In the genomic region with DNA sequence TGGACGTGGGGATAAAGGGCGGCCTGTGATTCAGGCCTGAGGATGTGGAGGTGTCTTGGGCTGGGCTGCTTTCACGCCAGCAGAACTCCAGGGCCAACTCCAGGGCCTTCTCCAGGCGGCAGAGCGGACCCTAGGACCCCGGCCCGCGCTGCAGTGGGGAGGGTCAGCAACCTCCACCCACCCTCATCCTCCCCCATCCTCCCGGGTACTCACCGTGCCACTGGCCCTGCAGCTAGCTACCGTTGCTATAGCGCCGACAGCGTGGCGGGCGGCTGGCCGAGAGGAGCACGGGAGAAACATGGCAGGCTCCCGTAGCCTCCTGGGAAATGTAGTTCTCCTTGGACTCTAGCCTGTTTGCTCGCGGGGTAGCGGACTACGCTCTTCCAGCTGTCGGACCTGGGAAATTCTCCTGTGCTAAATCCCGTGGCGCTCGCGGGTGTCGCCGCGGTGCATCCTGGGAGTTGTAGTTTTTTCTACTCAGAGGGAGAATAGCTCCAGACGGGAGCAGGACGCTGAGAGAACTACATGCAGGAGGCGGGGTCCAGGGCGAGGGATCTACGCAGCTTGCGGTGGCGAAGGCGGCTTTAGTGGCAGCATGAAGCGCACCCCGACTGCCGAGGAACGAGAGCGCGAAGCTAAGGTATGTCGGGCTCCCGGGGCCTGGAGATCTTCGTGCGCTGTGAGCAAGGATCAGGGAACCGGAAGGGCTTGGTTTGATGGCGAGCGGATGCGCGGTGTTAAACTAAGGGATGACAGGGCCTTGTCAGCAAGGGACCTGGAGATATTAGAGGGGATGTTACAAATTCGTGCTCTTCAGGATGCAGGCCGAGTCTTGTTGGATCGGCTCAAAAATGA, we compare ENCODE assay signal across 1 cellular context.
TF ChIP-seq lines count a peak whose summit lies in the region.

Gene FTO, plus strand, starts transcription at position 567 of the 855 bp plus-strand sequence.
Gene RPGRIP1L, minus strand, starts transcription at position 270 of the 855 bp plus-strand sequence. CDS start 3,136 bp downstream, outside the sequence.

TF ChIP-seq in HepG2, 621 proteins besides CTCF, POLR2A, EP300 and RAD21 (continued from another document and continues in another):
- TF ChIP-seq, protein P1, sequence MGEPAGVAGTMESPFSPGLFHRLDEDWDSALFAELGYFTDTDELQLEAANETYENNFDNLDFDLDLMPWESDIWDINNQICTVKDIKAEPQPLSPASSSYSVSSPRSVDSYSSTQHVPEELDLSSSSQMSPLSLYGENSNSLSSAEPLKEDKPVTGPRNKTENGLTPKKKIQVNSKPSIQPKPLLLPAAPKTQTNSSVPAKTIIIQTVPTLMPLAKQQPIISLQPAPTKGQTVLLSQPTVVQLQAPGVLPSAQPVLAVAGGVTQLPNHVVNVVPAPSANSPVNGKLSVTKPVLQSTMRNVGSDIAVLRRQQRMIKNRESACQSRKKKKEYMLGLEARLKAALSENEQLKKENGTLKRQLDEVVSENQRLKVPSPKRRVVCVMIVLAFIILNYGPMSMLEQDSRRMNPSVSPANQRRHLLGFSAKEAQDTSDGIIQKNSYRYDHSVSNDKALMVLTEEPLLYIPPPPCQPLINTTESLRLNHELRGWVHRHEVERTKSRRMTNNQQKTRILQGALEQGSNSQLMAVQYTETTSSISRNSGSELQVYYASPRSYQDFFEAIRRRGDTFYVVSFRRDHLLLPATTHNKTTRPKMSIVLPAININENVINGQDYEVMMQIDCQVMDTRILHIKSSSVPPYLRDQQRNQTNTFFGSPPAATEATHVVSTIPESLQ (CRISPR knock-in tag; conservative IDR thresholded peaks at IDR 0.05) = peak; percentile 91
- TF ChIP-seq ZNF546 (CRISPR knock-in tag; conservative IDR thresholded peaks at IDR 0.05) = peak; percentile 73; the same call in 1 of the 2 replicates
- TF ChIP-seq SALL1 (CRISPR knock-in tag; IDR thresholded peaks at IDR 0.05) = peak; percentile 89
- 0 out of 2 replicates have a peak, but pooled peaks have one; percentile 23 for TF ChIP-seq MATR3 (CRISPR knock-in tag; IDR thresholded peaks at IDR 0.05)
- 0 out of 2 replicates have a peak, but pooled peaks have one; percentile 62 for TF ChIP-seq IRX3 (CRISPR knock-in tag; IDR thresholded peaks at IDR 0.05; ENCODE audit: borderline replicate concordance, low read depth)
- TF ChIP-seq, protein P2, sequence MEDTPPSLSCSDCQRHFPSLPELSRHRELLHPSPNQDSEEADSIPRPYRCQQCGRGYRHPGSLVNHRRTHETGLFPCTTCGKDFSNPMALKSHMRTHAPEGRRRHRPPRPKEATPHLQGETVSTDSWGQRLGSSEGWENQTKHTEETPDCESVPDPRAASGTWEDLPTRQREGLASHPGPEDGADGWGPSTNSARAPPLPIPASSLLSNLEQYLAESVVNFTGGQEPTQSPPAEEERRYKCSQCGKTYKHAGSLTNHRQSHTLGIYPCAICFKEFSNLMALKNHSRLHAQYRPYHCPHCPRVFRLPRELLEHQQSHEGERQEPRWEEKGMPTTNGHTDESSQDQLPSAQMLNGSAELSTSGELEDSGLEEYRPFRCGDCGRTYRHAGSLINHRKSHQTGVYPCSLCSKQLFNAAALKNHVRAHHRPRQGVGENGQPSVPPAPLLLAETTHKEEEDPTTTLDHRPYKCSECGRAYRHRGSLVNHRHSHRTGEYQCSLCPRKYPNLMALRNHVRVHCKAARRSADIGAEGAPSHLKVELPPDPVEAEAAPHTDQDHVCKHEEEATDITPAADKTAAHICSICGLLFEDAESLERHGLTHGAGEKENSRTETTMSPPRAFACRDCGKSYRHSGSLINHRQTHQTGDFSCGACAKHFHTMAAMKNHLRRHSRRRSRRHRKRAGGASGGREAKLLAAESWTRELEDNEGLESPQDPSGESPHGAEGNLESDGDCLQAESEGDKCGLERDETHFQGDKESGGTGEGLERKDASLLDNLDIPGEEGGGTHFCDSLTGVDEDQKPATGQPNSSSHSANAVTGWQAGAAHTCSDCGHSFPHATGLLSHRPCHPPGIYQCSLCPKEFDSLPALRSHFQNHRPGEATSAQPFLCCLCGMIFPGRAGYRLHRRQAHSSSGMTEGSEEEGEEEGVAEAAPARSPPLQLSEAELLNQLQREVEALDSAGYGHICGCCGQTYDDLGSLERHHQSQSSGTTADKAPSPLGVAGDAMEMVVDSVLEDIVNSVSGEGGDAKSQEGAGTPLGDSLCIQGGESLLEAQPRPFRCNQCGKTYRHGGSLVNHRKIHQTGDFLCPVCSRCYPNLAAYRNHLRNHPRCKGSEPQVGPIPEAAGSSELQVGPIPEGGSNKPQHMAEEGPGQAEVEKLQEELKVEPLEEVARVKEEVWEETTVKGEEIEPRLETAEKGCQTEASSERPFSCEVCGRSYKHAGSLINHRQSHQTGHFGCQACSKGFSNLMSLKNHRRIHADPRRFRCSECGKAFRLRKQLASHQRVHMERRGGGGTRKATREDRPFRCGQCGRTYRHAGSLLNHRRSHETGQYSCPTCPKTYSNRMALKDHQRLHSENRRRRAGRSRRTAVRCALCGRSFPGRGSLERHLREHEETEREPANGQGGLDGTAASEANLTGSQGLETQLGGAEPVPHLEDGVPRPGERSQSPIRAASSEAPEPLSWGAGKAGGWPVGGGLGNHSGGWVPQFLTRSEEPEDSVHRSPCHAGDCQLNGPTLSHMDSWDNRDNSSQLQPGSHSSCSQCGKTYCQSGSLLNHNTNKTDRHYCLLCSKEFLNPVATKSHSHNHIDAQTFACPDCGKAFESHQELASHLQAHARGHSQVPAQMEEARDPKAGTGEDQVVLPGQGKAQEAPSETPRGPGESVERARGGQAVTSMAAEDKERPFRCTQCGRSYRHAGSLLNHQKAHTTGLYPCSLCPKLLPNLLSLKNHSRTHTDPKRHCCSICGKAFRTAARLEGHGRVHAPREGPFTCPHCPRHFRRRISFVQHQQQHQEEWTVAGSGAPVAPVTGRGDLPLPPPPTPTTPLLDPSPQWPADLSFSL (CRISPR knock-in tag; IDR thresholded peaks at IDR 0.05) = no peak
- TF ChIP-seq ZNF224 (CRISPR knock-in tag; IDR thresholded peaks at IDR 0.05) = peak; percentile 89; the same call in 1 of the 2 replicates
- peak; percentile 84; the same call in 1 of the 2 replicates for TF ChIP-seq MTF2 (CRISPR knock-in tag; IDR thresholded peaks at IDR 0.05; ENCODE audit: borderline replicate concordance)
- no peak for TF ChIP-seq ZEB1 (IDR thresholded peaks at IDR 0.05; ENCODE audit: insufficient replicate concordance, low read depth)
- TF ChIP-seq, protein P3, sequence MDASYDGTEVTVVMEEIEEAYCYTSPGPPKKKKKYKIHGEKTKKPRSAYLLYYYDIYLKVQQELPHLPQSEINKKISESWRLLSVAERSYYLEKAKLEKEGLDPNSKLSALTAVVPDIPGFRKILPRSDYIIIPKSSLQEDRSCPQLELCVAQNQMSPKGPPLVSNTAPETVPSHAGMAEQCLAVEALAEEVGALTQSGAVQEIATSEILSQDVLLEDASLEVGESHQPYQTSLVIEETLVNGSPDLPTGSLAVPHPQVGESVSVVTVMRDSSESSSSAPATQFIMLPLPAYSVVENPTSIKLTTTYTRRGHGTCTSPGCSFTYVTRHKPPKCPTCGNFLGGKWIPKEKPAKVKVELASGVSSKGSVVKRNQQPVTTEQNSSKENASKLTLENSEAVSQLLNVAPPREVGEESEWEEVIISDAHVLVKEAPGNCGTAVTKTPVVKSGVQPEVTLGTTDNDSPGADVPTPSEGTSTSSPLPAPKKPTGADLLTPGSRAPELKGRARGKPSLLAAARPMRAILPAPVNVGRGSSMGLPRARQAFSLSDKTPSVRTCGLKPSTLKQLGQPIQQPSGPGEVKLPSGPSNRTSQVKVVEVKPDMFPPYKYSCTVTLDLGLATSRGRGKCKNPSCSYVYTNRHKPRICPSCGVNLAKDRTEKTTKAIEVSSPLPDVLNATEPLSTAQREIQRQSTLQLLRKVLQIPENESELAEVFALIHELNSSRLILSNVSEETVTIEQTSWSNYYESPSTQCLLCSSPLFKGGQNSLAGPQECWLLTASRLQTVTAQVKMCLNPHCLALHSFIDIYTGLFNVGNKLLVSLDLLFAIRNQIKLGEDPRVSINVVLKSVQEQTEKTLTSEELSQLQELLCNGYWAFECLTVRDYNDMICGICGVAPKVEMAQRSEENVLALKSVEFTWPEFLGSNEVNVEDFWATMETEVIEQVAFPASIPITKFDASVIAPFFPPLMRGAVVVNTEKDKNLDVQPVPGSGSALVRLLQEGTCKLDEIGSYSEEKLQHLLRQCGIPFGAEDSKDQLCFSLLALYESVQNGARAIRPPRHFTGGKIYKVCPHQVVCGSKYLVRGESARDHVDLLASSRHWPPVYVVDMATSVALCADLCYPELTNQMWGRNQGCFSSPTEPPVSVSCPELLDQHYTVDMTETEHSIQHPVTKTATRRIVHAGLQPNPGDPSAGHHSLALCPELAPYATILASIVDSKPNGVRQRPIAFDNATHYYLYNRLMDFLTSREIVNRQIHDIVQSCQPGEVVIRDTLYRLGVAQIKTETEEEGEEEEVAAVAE (CRISPR knock-in tag; IDR thresholded peaks at IDR 0.05; ENCODE audit: borderline replicate concordance) = peak; percentile 88; the same call in 1 of the 2 replicates
- peak; percentile 87 for TF ChIP-seq TOE1 (CRISPR knock-in tag; IDR thresholded peaks at IDR 0.05)
- TF ChIP-seq SAFB2 (CRISPR knock-in tag; IDR thresholded peaks at IDR 0.05; ENCODE audit: borderline replicate concordance, low read depth) = peak; percentile 81; the same call in 1 of the 2 replicates
- TF ChIP-seq THRA (CRISPR knock-in tag; IDR thresholded peaks at IDR 0.05; ENCODE audit: borderline replicate concordance) = peak; percentile 26; the same call in 1 of the 2 replicates
- no peak for TF ChIP-seq MAFF (IDR thresholded peaks at IDR 0.05; ENCODE audit: low read depth, low read length)
- TF ChIP-seq TCF7L2 (IDR thresholded peaks at IDR 0.05; ENCODE audit: low read depth, low read length) = no peak
- TF ChIP-seq MYNN (CRISPR knock-in tag; IDR thresholded peaks at IDR 0.05; ENCODE audit: low read depth) = peak; percentile 86; the same call in 1 of the 2 replicates
- no peak for TF ChIP-seq NFE2L1 (CRISPR knock-in tag; IDR thresholded peaks at IDR 0.05; ENCODE audit: borderline replicate concordance)
- peak; percentile 95 for TF ChIP-seq ZNF574 (CRISPR knock-in tag; IDR thresholded peaks at IDR 0.05)
- TF ChIP-seq, protein P4, sequence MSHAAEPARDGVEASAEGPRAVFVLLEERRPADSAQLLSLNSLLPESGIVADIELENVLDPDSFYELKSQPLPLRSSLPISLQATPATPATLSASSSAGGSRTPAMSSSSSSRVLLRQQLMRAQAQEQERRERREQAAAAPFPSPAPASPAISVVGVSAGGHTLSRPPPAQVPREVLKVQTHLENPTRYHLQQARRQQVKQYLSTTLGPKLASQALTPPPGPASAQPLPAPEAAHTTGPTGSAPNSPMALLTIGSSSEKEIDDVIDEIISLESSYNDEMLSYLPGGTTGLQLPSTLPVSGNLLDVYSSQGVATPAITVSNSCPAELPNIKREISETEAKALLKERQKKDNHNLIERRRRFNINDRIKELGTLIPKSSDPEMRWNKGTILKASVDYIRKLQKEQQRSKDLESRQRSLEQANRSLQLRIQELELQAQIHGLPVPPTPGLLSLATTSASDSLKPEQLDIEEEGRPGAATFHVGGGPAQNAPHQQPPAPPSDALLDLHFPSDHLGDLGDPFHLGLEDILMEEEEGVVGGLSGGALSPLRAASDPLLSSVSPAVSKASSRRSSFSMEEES (CRISPR knock-in tag; IDR thresholded peaks at IDR 0.05) = peak; percentile 66; the same call in 1 of the 2 replicates
- TF ChIP-seq, protein P5, sequence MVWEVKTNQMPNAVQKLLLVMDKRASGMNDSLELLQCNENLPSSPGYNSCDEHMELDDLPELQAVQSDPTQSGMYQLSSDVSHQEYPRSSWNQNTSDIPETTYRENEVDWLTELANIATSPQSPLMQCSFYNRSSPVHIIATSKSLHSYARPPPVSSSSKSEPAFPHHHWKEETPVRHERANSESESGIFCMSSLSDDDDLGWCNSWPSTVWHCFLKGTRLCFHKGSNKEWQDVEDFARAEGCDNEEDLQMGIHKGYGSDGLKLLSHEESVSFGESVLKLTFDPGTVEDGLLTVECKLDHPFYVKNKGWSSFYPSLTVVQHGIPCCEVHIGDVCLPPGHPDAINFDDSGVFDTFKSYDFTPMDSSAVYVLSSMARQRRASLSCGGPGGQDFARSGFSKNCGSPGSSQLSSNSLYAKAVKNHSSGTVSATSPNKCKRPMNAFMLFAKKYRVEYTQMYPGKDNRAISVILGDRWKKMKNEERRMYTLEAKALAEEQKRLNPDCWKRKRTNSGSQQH (CRISPR knock-in tag; IDR thresholded peaks at IDR 0.05; ENCODE audit: low read depth) = peak; percentile 71
- peak; percentile 49; the same call in 1 of the 2 replicates for TF ChIP-seq NKX3-1 (CRISPR knock-in tag; IDR thresholded peaks at IDR 0.05)
- TF ChIP-seq HDAC6 (IDR thresholded peaks at IDR 0.05; ENCODE audit: low read depth, low read length) = no peak
- no peak for TF ChIP-seq ZNF883 (CRISPR knock-in tag; IDR thresholded peaks at IDR 0.05; ENCODE audit: not compliant biosample characterization)
- TF ChIP-seq TRIM24 (CRISPR knock-in tag; IDR thresholded peaks at IDR 0.05) = no peak
- no peak for TF ChIP-seq FLYWCH1 (CRISPR knock-in tag; IDR thresholded peaks at IDR 0.05)
- no peak for TF ChIP-seq ZNF329 (CRISPR knock-in tag; IDR thresholded peaks at IDR 0.05; ENCODE audit: low read depth)
- TF ChIP-seq PAWR (CRISPR knock-in tag; IDR thresholded peaks at IDR 0.05; ENCODE audit: borderline replicate concordance) = no peak
- TF ChIP-seq MED13 (CRISPR knock-in tag; IDR thresholded peaks at IDR 0.05) = peak; percentile 19; the same call in 1 of the 2 replicates
- no peak for TF ChIP-seq SMC3 (IDR thresholded peaks at IDR 0.05; ENCODE audit: low read length)
